ENCODE assay signal across 1 cellular context in genomic region chr10:121927841-121928527, GRCh38.
TF ChIP-seq lines count a peak whose summit lies in the region.

TSS of gene ATE1 (minus strand) at chr10:121928031. CDS start at chr10:121927949, 82 bp downstream.

TF ChIP-seq in HepG2, 621 proteins besides CTCF, POLR2A, EP300 and RAD21 (continued from another document and continues in another):
- TF ChIP-seq HMGXB3 (CRISPR knock-in tag; IDR thresholded peaks at IDR 0.05; ENCODE audit: borderline replicate concordance): peak; percentile 46; the same call in 1 of the 2 replicates
- no peak for TF ChIP-seq ZNF430 (CRISPR knock-in tag; IDR thresholded peaks at IDR 0.05)
- 0 out of 2 replicates have a peak, but pooled peaks have one; percentile 35 for TF ChIP-seq SAFB2 (CRISPR knock-in tag; IDR thresholded peaks at IDR 0.05; ENCODE audit: borderline replicate concordance, low read depth)
- TF ChIP-seq ZNF20 (CRISPR knock-in tag; IDR thresholded peaks at IDR 0.05): no peak
- TF ChIP-seq CREB1 (IDR thresholded peaks at IDR 0.05): 0 out of 2 replicates have a peak, but pooled peaks have one; percentile 15
- TF ChIP-seq CREB1 (CRISPR knock-in tag; IDR thresholded peaks at IDR 0.05): no peak
- peak; percentile 59; the same call in 1 of the 2 replicates for TF ChIP-seq ZNF776 (CRISPR knock-in tag; IDR thresholded peaks at IDR 0.05)
- no peak for TF ChIP-seq ARNTL (CRISPR knock-in tag; IDR thresholded peaks at IDR 0.05)
- TF ChIP-seq FOXA3 (CRISPR knock-in tag; IDR thresholded peaks at IDR 0.05): peak; percentile 28; the same call in 1 of the 2 replicates
- TF ChIP-seq ZNF790 (CRISPR knock-in tag; IDR thresholded peaks at IDR 0.05; ENCODE audit: borderline replicate concordance): no peak
- peak; percentile 69; the same call in 1 of the 2 replicates for TF ChIP-seq ZNF598 (CRISPR knock-in tag; IDR thresholded peaks at IDR 0.05; ENCODE audit: borderline replicate concordance)
- 0 out of 2 replicates have a peak, but pooled peaks have one; percentile 17 for TF ChIP-seq MLXIP (CRISPR knock-in tag; IDR thresholded peaks at IDR 0.05; ENCODE audit: borderline replicate concordance)
- no peak for TF ChIP-seq KLF9 (CRISPR knock-in tag; IDR thresholded peaks at IDR 0.05; ENCODE audit: low read depth)
- TF ChIP-seq ATAD3A (CRISPR knock-in tag; IDR thresholded peaks at IDR 0.05): no peak
- TF ChIP-seq SPEN (CRISPR knock-in tag; IDR thresholded peaks at IDR 0.05; ENCODE audit: low read depth): peak; percentile 30; the same call in 1 of the 2 replicates
- no peak for TF ChIP-seq ZNF746 (CRISPR knock-in tag; IDR thresholded peaks at IDR 0.05)
- peak; percentile 59; the same call in 1 of the 2 replicates for TF ChIP-seq ZZZ3 (CRISPR knock-in tag; IDR thresholded peaks at IDR 0.05; ENCODE audit: borderline replicate concordance)
- peak; percentile 42; the same call in 1 of the 2 replicates for TF ChIP-seq BATF2 (CRISPR knock-in tag; IDR thresholded peaks at IDR 0.05)
- no peak for TF ChIP-seq MAFG (CRISPR knock-in tag; IDR thresholded peaks at IDR 0.05)
- no peak for TF ChIP-seq ZNF230 (CRISPR knock-in tag; IDR thresholded peaks at IDR 0.05)
- TF ChIP-seq ZSCAN31 (CRISPR knock-in tag; IDR thresholded peaks at IDR 0.05; ENCODE audit: low read depth): no peak; the same call in 1 of the 2 replicates
- no peak for TF ChIP-seq NONO (IDR thresholded peaks at IDR 0.05)
- TF ChIP-seq NONO (CRISPR knock-in tag; conservative IDR thresholded peaks at IDR 0.05): peak; percentile 77
- 0 out of 2 replicates have a peak, but pooled peaks have one; percentile 20 for TF ChIP-seq ZFAT (CRISPR knock-in tag; conservative IDR thresholded peaks at IDR 0.05)
- no peak for TF ChIP-seq ZBTB37 (CRISPR knock-in tag; IDR thresholded peaks at IDR 0.05)
- TF ChIP-seq ZNF816 (CRISPR knock-in tag; IDR thresholded peaks at IDR 0.05; ENCODE audit: borderline replicate concordance): peak; percentile 78; the same call in 1 of the 2 replicates
- TF ChIP-seq NFATC3 (CRISPR knock-in tag; IDR thresholded peaks at IDR 0.05): no peak
- 0 out of 2 replicates have a peak, but pooled peaks have one; percentile 45 for TF ChIP-seq GLI4 (CRISPR knock-in tag; IDR thresholded peaks at IDR 0.05; ENCODE audit: borderline replicate concordance)
- peak; percentile 56; the same call in 1 of the 2 replicates for TF ChIP-seq IRF9 (CRISPR knock-in tag; IDR thresholded peaks at IDR 0.05; ENCODE audit: borderline replicate concordance)
- peak; percentile 40 for TF ChIP-seq NCOA2 (CRISPR knock-in tag; IDR thresholded peaks at IDR 0.05)
- TF ChIP-seq JUNB (CRISPR knock-in tag; IDR thresholded peaks at IDR 0.05; ENCODE audit: borderline replicate concordance): no peak
- peak; percentile 73 for TF ChIP-seq SAP130 (CRISPR knock-in tag; IDR thresholded peaks at IDR 0.05; ENCODE audit: low read depth)
- no peak for TF ChIP-seq RFX5 (IDR thresholded peaks at IDR 0.05; ENCODE audit: low read depth, low read length)
- peak; percentile 44; the same call in 1 of the 2 replicates for TF ChIP-seq ZBTB38 (CRISPR knock-in tag; IDR thresholded peaks at IDR 0.05)
- 0 out of 2 replicates have a peak, but pooled peaks have one; percentile 56 for TF ChIP-seq POLR2AphosphoS2 (IDR thresholded peaks at IDR 0.05; ENCODE audit: low read depth, low read length)
- peak; percentile 84 for TF ChIP-seq ZNF451 (CRISPR knock-in tag; IDR thresholded peaks at IDR 0.05)
- peak; percentile 69; the same call in 1 of the 2 replicates for TF ChIP-seq BRD4 (CRISPR knock-in tag; IDR thresholded peaks at IDR 0.05)
- TF ChIP-seq ZNF12 (CRISPR knock-in tag; IDR thresholded peaks at IDR 0.05): 0 out of 2 replicates have a peak, but pooled peaks have one; percentile 5
- peak; percentile 49 for TF ChIP-seq ZBTB7B (CRISPR knock-in tag; IDR thresholded peaks at IDR 0.05)
- peak; percentile 63 for TF ChIP-seq GABPA (IDR thresholded peaks at IDR 0.05; ENCODE audit: low read depth, low read length)
- TF ChIP-seq GABPA (CRISPR knock-in tag; IDR thresholded peaks at IDR 0.05; ENCODE audit: low read depth): peak; percentile 87
- 0 out of 2 replicates have a peak, but pooled peaks have one; percentile 17 for TF ChIP-seq SP5 (CRISPR knock-in tag; IDR thresholded peaks at IDR 0.05; ENCODE audit: borderline replicate concordance, low read depth)
- no peak for TF ChIP-seq CSRNP1 (CRISPR knock-in tag; IDR thresholded peaks at IDR 0.05)
- peak; percentile 55; the same call in 1 of the 2 replicates for TF ChIP-seq ZSCAN30 (CRISPR knock-in tag; IDR thresholded peaks at IDR 0.05)
- TF ChIP-seq PRDM15 (CRISPR knock-in tag; IDR thresholded peaks at IDR 0.05): peak; percentile 37; the same call in 1 of the 2 replicates
- peak; percentile 79 for TF ChIP-seq ZNF777 (CRISPR knock-in tag; IDR thresholded peaks at IDR 0.05)
- peak; percentile 82; the same call in 1 of the 2 replicates for TF ChIP-seq RNF219 (CRISPR knock-in tag; IDR thresholded peaks at IDR 0.05)
- TF ChIP-seq ZFP36L2 (CRISPR knock-in tag; IDR thresholded peaks at IDR 0.05): no peak
- TF ChIP-seq ZNF550 (CRISPR knock-in tag; IDR thresholded peaks at IDR 0.05; ENCODE audit: borderline replicate concordance): no peak
